Comparison of ENCODE assay signal across 12 cellular contexts in the genomic region with DNA sequence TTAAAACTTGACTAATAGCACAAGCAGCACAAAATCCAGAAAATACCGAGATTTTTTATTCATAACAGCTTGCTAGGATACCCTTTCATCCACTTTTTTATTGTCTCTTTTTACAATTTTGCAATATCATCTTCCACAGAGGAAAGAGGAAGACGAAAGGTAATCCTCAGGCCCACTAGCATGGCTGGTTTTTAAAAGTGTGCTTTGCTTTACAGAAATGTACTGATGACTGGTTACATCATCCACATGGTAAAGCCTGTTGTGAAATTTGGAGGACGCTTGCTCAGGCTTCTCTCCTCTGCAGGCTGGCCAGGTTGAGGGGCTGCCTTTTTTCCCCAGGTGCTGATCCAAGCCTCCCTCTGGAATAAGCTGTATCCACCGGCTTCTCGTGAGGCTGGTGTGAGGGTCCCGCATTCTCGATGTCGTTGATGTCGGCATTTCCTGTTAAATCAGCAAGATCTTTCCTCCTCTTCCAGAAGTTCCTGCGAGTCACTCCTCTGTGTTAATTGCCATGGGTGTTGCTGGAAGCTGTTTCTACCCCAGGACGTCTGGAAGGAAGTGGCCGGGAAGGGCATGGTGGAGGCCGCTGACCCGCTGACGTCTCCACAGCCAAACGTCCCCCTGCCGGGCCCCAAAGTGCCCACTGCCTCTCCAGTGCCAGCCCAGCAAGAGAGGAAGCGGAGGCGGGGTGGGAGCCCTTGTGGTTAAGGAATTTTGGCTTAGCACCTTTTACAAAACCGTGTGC. TPM values are rescaled to one million over a fixed set of nuclear protein-coding genes. Genes with fewer than 3 reads are reported as not detected.
A peak's percentile ranks its signal among the peaks of the same experiment; 100 is the strongest.
DNase-seq lines count a peak whose midpoint lies in the region; ATAC-seq and TF ChIP-seq lines count a peak whose summit lies in the region.
"Had no signal": no experiment of that assay in that cellular context is flagged by ENCODE, and none has a peak within 500 bp of the region (broad histone marks: within the 10 kb centered on the region; RNA-seq: fewer than 3 reads in every experiment).

No MANE protein-coding gene starts in this region.

- no peaks in the 10 kb centered on the region for H3K27me3 Mint-ChIP-seq in MCF 10A (ENCODE audit: insufficient read depth, unreplicated experiment)
- H3K27me3 Mint-ChIP-seq: activated T-cell treated with anti-CD3 and anti-CD28 coated beads, Interleukin-2, amount 50 U/mL, for 24 hours had no signal

- no peak overlapping the region for H3K27ac Mint-ChIP-seq in MCF 10A (ENCODE audit: low read depth, unreplicated experiment)
- H3K27ac Mint-ChIP-seq: activated T-cell treated with anti-CD3 and anti-CD28 coated beads, Interleukin-2, amount 50 U/mL, for 24 hours; T-helper 2 cell treated with Interferon-gamma antibody and Interleukin-4, amounts not matched to agents 5 μg/mL and 100 μg/mL, for 36 hours had no signal

- no peaks in the 10 kb centered on the region for H3K4me1 ChIP-seq in breast epithelium
- H3K4me1 ChIP-seq in upper lobe of left lung: peaks cover 3 to 16% (median 9%) of the 10 kb centered on the region in 4 donors

- TF ChIP-seq CTCF in MCF 10A (IDR thresholded peaks at IDR 0.05; ENCODE audit: unreplicated experiment) (no peak), breast epithelium (IDR thresholded peaks at IDR 0.05) (no peak), upper lobe of left lung (IDR thresholded peaks at IDR 0.05) (no peak)

- BruUV-seq in MCF 10A (replicated peaks; lab: Mats Ljungman, UMichigan): no TSS peak

- H3K4me3 ChIP-seq in breast epithelium (no peak overlapping the region), upper lobe of left lung (no peak overlapping the region)

- no peaks in the 10 kb centered on the region for H3K27me3 ChIP-seq in breast epithelium
- H3K27me3 ChIP-seq in upper lobe of left lung: no peaks in the 10 kb centered on the region

- no peak for TF ChIP-seq EP300 in upper lobe of left lung (IDR thresholded peaks at IDR 0.05)

- no peak overlapping the region for H3K4me3 Mint-ChIP-seq in MCF 10A (ENCODE audit: unreplicated experiment)
- H3K4me3 Mint-ChIP-seq: activated T-cell treated with anti-CD3 and anti-CD28 coated beads, Interleukin-2, amount 50 U/mL, for 24 hours; T-helper 2 cell treated with Interferon-gamma antibody and Interleukin-4, amounts not matched to agents 5 μg/mL and 100 μg/mL, for 36 hours had no signal

- ATAC-seq in upper lobe of left lung (ENCODE audit: low FRiP score in 2 of 2): peak in 1 of 2 donors; percentile 49
- no peak for ATAC-seq in GM18909 (IDR thresholded peaks at IDR 0.05; ENCODE audit: poor library complexity, unreplicated experiment)
- ATAC-seq: stimulated activated naive CD8-positive, alpha-beta T cell treated with anti-CD3 and anti-CD28 coated beads, Interleukin-15, Interleukin-2, amounts not matched to agents 100 U/mL and 50 U/mL, for 24 hours had no signal

- 36 to 39% methylated on average over 16 to 20 of the region's 20 CpGs for WGBS in upper lobe of left lung, 2 donors

- H3K9me3 ChIP-seq in breast epithelium: no peaks in the 10 kb centered on the region
- H3K9me3 ChIP-seq in upper lobe of left lung: no peaks in the 10 kb centered on the region

- H3K36me3 Mint-ChIP-seq in MCF 10A (ENCODE audit: insufficient read depth, unreplicated experiment): no peaks in the 10 kb centered on the region

- intact Hi-C loops in MCF 10A (cut with micrococcal nuclease) (no loop called here), breast epithelium (cut with DNase I; ENCODE audit: low total_unique reads) (no loop called here)

- POLR2A ChIA-PET in MCF 10A (lab: Yijun Ruan, JAX): interaction anchor here (1.2 to 1.6 kb wide), 4 partner anchors 8 to 321 kb away, joined by 3 to 8 read pairs (median 5); a partner anchor contains a TSS

- TF ChIP-seq POLR2A in breast epithelium (IDR thresholded peaks at IDR 0.05): no peak
- no peak for TF ChIP-seq POLR2A in upper lobe of left lung (IDR thresholded peaks at IDR 0.05)

- H3K4me1 Mint-ChIP-seq in MCF 10A (ENCODE audit: insufficient read depth, unreplicated experiment): no peaks in the 10 kb centered on the region

- CTCF ChIA-PET in MCF 10A (lab: Yijun Ruan, JAX): no interaction called here

- peak; percentile 63 for DNase-seq in MCF 10A (ENCODE audit: unreplicated experiment)
- no peak for DNase-seq in breast epithelium (ENCODE audit: low spot score in 2 of 2)
- peak; percentile 58 for DNase-seq in dermis blood vessel endothelial cell
- peak in 1 of 2 donors; percentile 58 for DNase-seq in upper lobe of left lung
- no peak for DNase-seq in NCI-H1092 (lab: John Stamatoyannopoulos, UW)
- DNase-seq: 8988T; activated T-cell treated with anti-CD3 and anti-CD28 coated beads, Interleukin-2, amount 50 U/mL, for 24 hours; hypothalamus; NCI-H510A; stimulated activated naive CD8-positive, alpha-beta T cell treated with anti-CD3 and anti-CD28 coated beads, Interleukin-15, Interleukin-2, amounts not matched to agents 100 U/mL and 50 U/mL, for 24 hours had no signal

- no peaks in the 10 kb centered on the region for H3K9me3 Mint-ChIP-seq in MCF 10A (ENCODE audit: unreplicated experiment)
- H3K9me3 Mint-ChIP-seq: activated T-cell treated with anti-CD3 and anti-CD28 coated beads, Interleukin-2, amount 50 U/mL, for 24 hours; T-helper 2 cell treated with Interferon-gamma antibody and Interleukin-4, amounts not matched to agents 5 μg/mL and 100 μg/mL, for 36 hours had no signal

- H3K27ac ChIP-seq in breast epithelium: no peak overlapping the region
- peak overlapping the region in 3 of 4 donors; percentile 15 to 62 (median 52) for H3K27ac ChIP-seq in upper lobe of left lung

- H3K36me3 ChIP-seq in breast epithelium (no peaks in the 10 kb centered on the region), upper lobe of left lung (no peaks in the 10 kb centered on the region)

RNA-seq across cellular contexts. Expression of a gene that starts 5.8 kb away (rescaled TPM):
- total RNA-seq in MCF 10A (2022): 15.9 and 17.4 TPM in 2 replicates
- total RNA-seq in breast epithelium: 1 to 10 TPM; 5.3 to 9.4 (median 8.8) TPM
- 28.2 and 28.9 TPM in 2 replicates for total RNA-seq in dermis blood vessel endothelial cell
- total RNA-seq in upper lobe of left lung: 10 to 100 TPM; 10.7 to 36.7 (median 17.5) TPM

RNA-seq across cellular contexts. Expression of a gene that starts 7.7 kb away (rescaled TPM):
- total RNA-seq in MCF 10A (2022) (35.0 and 35.1 TPM in 2 replicates), breast epithelium (10 to 100 TPM; 16.3 to 32.8 (median 28.2) TPM), dermis blood vessel endothelial cell (14.1 and 19.6 TPM in 2 replicates), upper lobe of left lung (100 to 1,000 TPM in 1 of 6 donors, 10 to 100 TPM in 5; 13.5 to 152 (median 55.9) TPM)

RNA-seq across cellular contexts. Expression of a gene that starts 14.1 kb away (rescaled TPM):
- total RNA-seq in MCF 10A (2022) (0.10 and 0.16 TPM in 2 replicates), breast epithelium (under 1 TPM; 0.33 to 0.48 (median 0.44) TPM), dermis blood vessel endothelial cell (0.19 TPM in 1 of 2 replicates, not detected in the other), upper lobe of left lung (1 to 10 TPM in 1 of 6 donors, under 1 TPM in 5; 0.39 to 2.1 (median 0.68) TPM)

RNA-seq across cellular contexts. Expression of a gene that starts 32.3 kb away (rescaled TPM):
- 33.5 and 33.6 TPM in 2 replicates for total RNA-seq in MCF 10A (2022)
- total RNA-seq in breast epithelium: 10 to 100 TPM; 19.8 to 40.0 (median 22.9) TPM
- total RNA-seq in dermis blood vessel endothelial cell: 12.8 and 20.8 TPM in 2 replicates
- 10 to 100 TPM; 21.0 to 32.4 (median 25.6) TPM for total RNA-seq in upper lobe of left lung

RNA-seq across cellular contexts. Expression of a gene that starts 46.9 kb away (rescaled TPM):
- total RNA-seq in MCF 10A (2022) (22.5 and 28.9 TPM in 2 replicates), breast epithelium (10 to 100 TPM; 26.2 to 32.2 (median 28.2) TPM), dermis blood vessel endothelial cell (12.6 and 13.5 TPM in 2 replicates), upper lobe of left lung (100 to 1,000 TPM in 1 of 6 donors, 10 to 100 TPM in 5; 24.6 to 126 (median 41.8) TPM)

Comparison
In these comparisons a context has a peak if more than half of its experiments do, and no peak if none do; other contexts are left out.
1. DNase-seq: peak in MCF 10A (single experiment) and dermis blood vessel endothelial cell (single experiment); none in breast epithelium (0 of 2) and NCI-H1092 (single experiment).
2. H3K27ac ChIP-seq: peak in upper lobe of left lung (3 of 4); none in breast epithelium (0 of 2).